Comparison of ENCODE assay signal across 8 cellular contexts in the genomic region with DNA sequence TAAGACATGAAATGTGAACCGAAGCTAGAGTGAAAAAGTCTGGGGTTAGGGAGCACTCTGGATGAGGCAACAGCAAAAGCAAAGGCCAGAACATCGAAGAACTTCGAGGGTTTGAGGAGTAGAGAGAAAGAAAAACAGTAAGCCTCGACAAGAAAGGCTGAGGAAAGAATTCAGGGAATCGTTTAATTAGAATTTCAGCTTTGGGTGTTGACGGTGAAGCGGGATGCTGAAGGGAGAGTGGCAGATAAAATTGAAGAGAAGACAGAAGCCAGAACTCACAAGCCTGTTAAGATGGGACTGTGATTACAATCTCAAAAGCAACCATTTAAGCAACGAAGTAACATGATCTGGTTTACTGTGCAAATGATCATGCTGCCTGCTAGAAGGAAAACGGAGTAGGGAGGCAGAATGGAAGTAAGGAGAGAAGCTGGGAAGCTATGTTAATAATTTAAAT. TPM values are rescaled to one million over a fixed set of nuclear protein-coding genes. Genes with fewer than 3 reads are reported as not detected.
DNase-seq lines count a peak whose midpoint lies in the region; ATAC-seq, FAIRE-seq and TF ChIP-seq lines count a peak whose summit lies in the region.

No MANE protein-coding gene starts in this region.

- no peak for TF ChIP-seq CTCF in kidney (IDR thresholded peaks at IDR 0.05; ENCODE audit: borderline replicate concordance, extremely low read depth, insufficient read depth)
- TF ChIP-seq CTCF in transverse colon (IDR thresholded peaks at IDR 0.05) = no peak
- TF ChIP-seq CTCF in body of pancreas (IDR thresholded peaks at IDR 0.05) = no peak

- H3K27me3 Mint-ChIP-seq in activated naive CD8-positive, alpha-beta T cell = no peaks in the 10 kb centered on the region
- no peaks in the 10 kb centered on the region for H3K27me3 Mint-ChIP-seq in activated naive CD8-positive, alpha-beta T cell treated with anti-CD3 and anti-CD28 coated beads for 36 hours
- H3K27me3 Mint-ChIP-seq in activated naive CD8-positive, alpha-beta T cell treated with anti-CD3 and anti-CD28 coated beads, Interleukin-2, amount 10 ng/mL, durations not matched to agents 7 days and 5 days = no peaks in the 10 kb centered on the region

- H3K27ac Mint-ChIP-seq in activated naive CD8-positive, alpha-beta T cell = peak overlapping the region; percentile 55
- no peak overlapping the region for H3K27ac Mint-ChIP-seq in activated naive CD8-positive, alpha-beta T cell treated with anti-CD3 and anti-CD28 coated beads for 36 hours
- peak overlapping the region; percentile 46 for H3K27ac Mint-ChIP-seq in activated naive CD8-positive, alpha-beta T cell treated with anti-CD3 and anti-CD28 coated beads, Interleukin-2, amount 10 ng/mL, durations not matched to agents 7 days and 5 days

- peak overlapping the region in 1 of 2 donors; percentile 82 for H3K9ac ChIP-seq in kidney (ENCODE audit: low read length in 2 of 2)

- intact Hi-C loops in kidney (cut with DNase I) = no loop called here
- intact Hi-C loops in transverse colon (cut with DNase I; ENCODE audit: low total_unique reads) = no loop called here
- intact Hi-C loops in body of pancreas (cut with DNase I) = no loop called here

- 60 to 64% methylated on average over 9 of the region's 9 CpGs for WGBS in transverse colon (ENCODE audit: low coverage in 1 of 2), 2 donors
- 45 to 61% methylated on average over 9 of the region's 9 CpGs for whole genome bisulfite sequencing in body of pancreas, 2 donors

- DNase-seq in activated naive CD8-positive, alpha-beta T cell treated with anti-CD3 and anti-CD28 coated beads for 36 hours = no peak
- no peak for DNase-seq in activated naive CD8-positive, alpha-beta T cell treated with anti-CD3 and anti-CD28 coated beads, Interleukin-2, amount 10 ng/mL, durations not matched to agents 7 days and 5 days
- DNase-seq in kidney (no peak), transverse colon (no peak), body of pancreas (no peak)

- H3K4me3 Mint-ChIP-seq in activated naive CD8-positive, alpha-beta T cell = peak overlapping the region; percentile 46
- H3K4me3 Mint-ChIP-seq in activated naive CD8-positive, alpha-beta T cell treated with anti-CD3 and anti-CD28 coated beads for 36 hours = no peak overlapping the region
- H3K4me3 Mint-ChIP-seq in activated naive CD8-positive, alpha-beta T cell treated with anti-CD3 and anti-CD28 coated beads, Interleukin-2, amount 10 ng/mL, durations not matched to agents 7 days and 5 days = peak overlapping the region; percentile 29

- H3K4me1 Mint-ChIP-seq in activated naive CD8-positive, alpha-beta T cell (ENCODE audit: low read depth) = peaks cover 32% of the 10 kb centered on the region
- peaks cover 37% of the 10 kb centered on the region for H3K4me1 Mint-ChIP-seq in activated naive CD8-positive, alpha-beta T cell treated with anti-CD3 and anti-CD28 coated beads for 36 hours
- peaks cover 32% of the 10 kb centered on the region for H3K4me1 Mint-ChIP-seq in activated naive CD8-positive, alpha-beta T cell treated with anti-CD3 and anti-CD28 coated beads, Interleukin-2, amount 10 ng/mL, durations not matched to agents 7 days and 5 days

- TF ChIP-seq POLR2A in transverse colon (IDR thresholded peaks at IDR 0.05) (no peak), body of pancreas (IDR thresholded peaks at IDR 0.05) (no peak)

- peak overlapping the region in 1 of 2 donors; percentile 20 for H3K27ac ChIP-seq in kidney (ENCODE audit: low read depth in 2 of 2, low read length in 2 of 2)
- peak overlapping the region; percentile 90 to 95 (median 94) for H3K27ac ChIP-seq in transverse colon
- H3K27ac ChIP-seq in body of pancreas = no peak overlapping the region

- peak overlapping the region; percentile 70 to 96 for H3K4me3 ChIP-seq in kidney (ENCODE audit: low read length in 2 of 2)
- peak overlapping the region in 1 of 4 donors; percentile 90 for H3K4me3 ChIP-seq in transverse colon
- H3K4me3 ChIP-seq in body of pancreas = no peak overlapping the region

- H3K36me3 Mint-ChIP-seq in activated naive CD8-positive, alpha-beta T cell = peaks cover 5% of the 10 kb centered on the region
- peaks cover 14% of the 10 kb centered on the region for H3K36me3 Mint-ChIP-seq in activated naive CD8-positive, alpha-beta T cell treated with anti-CD3 and anti-CD28 coated beads for 36 hours
- peaks cover 9% of the 10 kb centered on the region for H3K36me3 Mint-ChIP-seq in activated naive CD8-positive, alpha-beta T cell treated with anti-CD3 and anti-CD28 coated beads, Interleukin-2, amount 10 ng/mL, durations not matched to agents 7 days and 5 days

- FAIRE-seq in kidney (lab: Jason Lieb, UNC) = no peak

- H3K36me3 ChIP-seq in kidney (ENCODE audit: control insufficient read depth in 1 of 2, insufficient read depth in 2 of 2, low read length in 2 of 2) (no peaks in the 10 kb centered on the region), transverse colon (no peaks in the 10 kb centered on the region), body of pancreas (replicated peaks in 1 of 2; ENCODE audit: insufficient read depth in 1 of 2, low read depth in 2 of 2) (no peaks in the 10 kb centered on the region)

- in situ Hi-C loops in transverse colon (cut with MboI; ENCODE audit: low pct_ligation_motif_present in 1 of 4, low pct_unique_long_range_greater_than_20kb in 1 of 4, low sequenced_read_pairs in 3 of 4) = no loop called here

- H3K9me3 ChIP-seq in kidney (ENCODE audit: control insufficient read depth in 1 of 2, low read length in 2 of 2) (no peaks in the 10 kb centered on the region), transverse colon (no peaks in the 10 kb centered on the region), body of pancreas (no peaks in the 10 kb centered on the region)

- POLR2A ChIA-PET in activated naive CD8-positive, alpha-beta T cell treated with anti-CD3 and anti-CD28 coated beads, Interleukin-2, amount 10 ng/mL, durations not matched to agents 7 days and 5 days (lab: Charles Lee) = interaction anchor here (11.1 kb wide), 1 partner anchor 29 kb away, joined by 337 read pairs; a partner anchor contains a TSS

- H3K4me1 ChIP-seq in kidney (ENCODE audit: control insufficient read depth in 1 of 2, insufficient read depth in 1 of 2, low read depth in 1 of 2, low read length in 2 of 2) (peaks cover 5 to 11% of the 10 kb centered on the region in 2 donors), transverse colon (peaks cover 0 to 24% (median 10%) of the 10 kb centered on the region in 4 donors), body of pancreas (peaks cover 15% of the 10 kb centered on the region)

- H3K9me3 Mint-ChIP-seq in activated naive CD8-positive, alpha-beta T cell (ENCODE audit: low read depth) = no peaks in the 10 kb centered on the region
- no peaks in the 10 kb centered on the region for H3K9me3 Mint-ChIP-seq in activated naive CD8-positive, alpha-beta T cell treated with anti-CD3 and anti-CD28 coated beads for 36 hours
- peaks cover 2% of the 10 kb centered on the region for H3K9me3 Mint-ChIP-seq in activated naive CD8-positive, alpha-beta T cell treated with anti-CD3 and anti-CD28 coated beads, Interleukin-2, amount 10 ng/mL, durations not matched to agents 7 days and 5 days

- no peak for TF ChIP-seq EP300 in transverse colon (IDR thresholded peaks at IDR 0.05; ENCODE audit: low read depth)

- ATAC-seq in activated naive CD8-positive, alpha-beta T cell treated with anti-CD3 and anti-CD28 coated beads, Interleukin-2, amount 10 ng/mL, durations not matched to agents 7 days and 5 days (ENCODE audit: low read depth) = no peak
- ATAC-seq in body of pancreas (no peak), HG02970 (IDR thresholded peaks at IDR 0.05; ENCODE audit: low FRiP score, unreplicated experiment) (no peak), GM19023 (IDR thresholded peaks at IDR 0.05; ENCODE audit: unreplicated experiment) (no peak)

- H3K27me3 ChIP-seq in transverse colon (no peaks in the 10 kb centered on the region), body of pancreas (no peaks in the 10 kb centered on the region)

RNA-seq across cellular contexts. Expression of a gene that starts 2.1 kb away (rescaled TPM):
- 1 to 10 TPM; 9.5 to 9.6 TPM for total RNA-seq in activated naive CD8-positive, alpha-beta T cell treated with anti-CD3 and anti-CD28 coated beads for 36 hours
- total RNA-seq in activated naive CD8-positive, alpha-beta T cell treated with anti-CD3 and anti-CD28 coated beads, Interleukin-2, amount 10 ng/mL, durations not matched to agents 7 days and 5 days = 10 to 100 TPM; 15.3 to 17.1 TPM
- total RNA-seq in kidney = 11.0 TPM
- 2.0 TPM for polyA plus RNA-seq in kidney (ENCODE audit: insufficient read depth, low read depth, low replicate concordance)
- 1 to 10 TPM; 3.7 to 9.7 (median 7.9) TPM for total RNA-seq in transverse colon
- 1 to 10 TPM; 7.3 to 7.5 TPM for total RNA-seq in body of pancreas

RNA-seq across cellular contexts. Expression of a gene that starts 28.7 kb away (rescaled TPM):
- 100 to 1,000 TPM; 657 TPM for total RNA-seq in activated naive CD8-positive, alpha-beta T cell treated with anti-CD3 and anti-CD28 coated beads for 36 hours
- total RNA-seq in activated naive CD8-positive, alpha-beta T cell treated with anti-CD3 and anti-CD28 coated beads, Interleukin-2, amount 10 ng/mL, durations not matched to agents 7 days and 5 days = 1,000 to 10,000 TPM; 1,681 to 1,738 TPM
- 1,044 TPM for total RNA-seq in kidney
- polyA plus RNA-seq in kidney (ENCODE audit: insufficient read depth, low read depth, low replicate concordance) = 403 TPM
- 1,000 to 10,000 TPM in 1 of 4 donors, 100 to 1,000 TPM in 3; 345 to 1,157 (median 686) TPM for total RNA-seq in transverse colon
- total RNA-seq in body of pancreas = 1,000 to 10,000 TPM in 1 of 2 donors, 100 to 1,000 TPM in 1; 539 to 1,025 TPM

Comparison
In these comparisons a context has a peak if more than half of its experiments do, and no peak if none do; other contexts are left out.
1. H3K27ac ChIP-seq: peak in transverse colon (4 of 4); none in body of pancreas (0 of 4).
2. H3K4me3 ChIP-seq: peak in kidney (2 of 2); none in body of pancreas (0 of 2).